Comparison of ENCODE assay signal across 8 cellular contexts in genomic region chr11:77449060-77449521, GRCh38.
A peak's percentile ranks its signal among the peaks of the same experiment; 100 is the strongest.
DNase-seq lines count a peak whose midpoint lies in the region; ATAC-seq lines count a peak whose summit lies in the region.

No MANE protein-coding gene starts in this region.

- intact Hi-C loops in posterior cingulate gyrus (cut with DNase I), result no loop called here

- peak; percentile 52 for DNase-seq in KG1 (lab: John Stamatoyannopoulos, UW)
- peak; percentile 26 for DNase-seq in iPS-NIHi11 (ENCODE audit: low spot score)
- no peak for DNase-seq in NCI-H1930 (lab: John Stamatoyannopoulos, UW)
- no peak for DNase-seq in activated CD8-positive, alpha-beta memory T cell treated with anti-CD3 and anti-CD28 coated beads, Interleukin-2, amount 50 U/mL, for 48 hours
- DNase-seq in stimulated activated CD4-positive, alpha-beta T cell treated with anti-CD3 and anti-CD28 coated beads, Interleukin-1b, Interleukin-23, amount 100 ng/mL, for 48 hours, result no peak
- DNase-seq in posterior cingulate gyrus, result no peak

- ATAC-seq in GM18511 (IDR thresholded peaks at IDR 0.05; ENCODE audit: unreplicated experiment) (peak; percentile 69), GM21619 (IDR thresholded peaks at IDR 0.05; ENCODE audit: unreplicated experiment) (peak; percentile 64)

Comparison
In these comparisons a context has a peak if more than half of its experiments do, and no peak if none do; other contexts are left out.
1. DNase-seq: peak in KG1 (single experiment) and iPS-NIHi11 (single experiment); none in NCI-H1930 (0 of 2), activated CD8-positive, alpha-beta memory T cell treated with anti-CD3 and anti-CD28 coated beads, Interleukin-2, amount 50 U/mL, for 48 hours (single experiment), stimulated activated CD4-positive, alpha-beta T cell treated with anti-CD3 and anti-CD28 coated beads, Interleukin-1b, Interleukin-23, amount 100 ng/mL, for 48 hours (single experiment) and posterior cingulate gyrus (0 of 10).